ENCODE assay signal across 8 cellular contexts in genomic region chr4:48129307-48130014, GRCh38. TPM values are rescaled to one million over a fixed set of nuclear protein-coding genes. Genes with fewer than 3 reads are reported as not detected.
DNase-seq lines count a peak whose midpoint lies in the region; ATAC-seq lines count a peak whose summit lies in the region.
"Had no signal": no experiment of that assay in that cellular context is flagged by ENCODE, and none has a peak within 500 bp of the region (broad histone marks: within the 10 kb centered on the region; RNA-seq: fewer than 3 reads in every experiment).

No MANE protein-coding gene starts in this region.

- no peaks in the 10 kb centered on the region for H3K9me3 Mint-ChIP-seq in activated CD4-positive, alpha-beta T cell treated with anti-CD3 and anti-CD28 coated beads, Interleukin-2, amount 10 ng/mL, durations not matched to agents 7 days and 5 days
- no peaks in the 10 kb centered on the region for H3K9me3 Mint-ChIP-seq in stimulated activated effector memory CD8-positive, alpha-beta T cell treated with anti-CD3 and anti-CD28 coated beads, Interleukin-12 subunit alpha, Interleukin-12 subunit beta, amount 100 ng/mL, for 72 hours

- intact Hi-C loops in Right ventricle myocardium superior (cut with DNase I), result no loop called here

- peak overlapping the region; percentile 87 for H3K4me3 Mint-ChIP-seq in activated CD4-positive, alpha-beta T cell treated with anti-CD3 and anti-CD28 coated beads, Interleukin-2, amount 10 ng/mL, durations not matched to agents 7 days and 5 days
- H3K4me3 Mint-ChIP-seq in stimulated activated effector memory CD8-positive, alpha-beta T cell treated with anti-CD3 and anti-CD28 coated beads, Interleukin-12 subunit alpha, Interleukin-12 subunit beta, amount 100 ng/mL, for 72 hours, result peak overlapping the region; percentile 64

- POLR2A ChIA-PET in activated CD4-positive, alpha-beta T cell treated with anti-CD3 and anti-CD28 coated beads, Interleukin-2, amount 10 ng/mL, durations not matched to agents 7 days and 5 days (lab: Charles Lee), result interaction anchor here (0.6 to 3.6 kb wide), 2 partner anchors 9 to 213 kb away, joined by 4 to 25 read pairs; no protein-coding TSS in a partner anchor

- CTCF ChIA-PET in activated CD4-positive, alpha-beta T cell treated with anti-CD3 and anti-CD28 coated beads, Interleukin-2, amount 10 ng/mL, durations not matched to agents 7 days and 5 days (lab: Charles Lee), result interaction anchor here (0.6 to 4.1 kb wide), 8 partner anchors 9 to 596 kb away, joined by 3 to 33 read pairs (median 4); no protein-coding TSS in a partner anchor

- peak overlapping the region; percentile 93 for H3K27ac Mint-ChIP-seq in activated CD4-positive, alpha-beta T cell treated with anti-CD3 and anti-CD28 coated beads, Interleukin-2, amount 10 ng/mL, durations not matched to agents 7 days and 5 days
- H3K27ac Mint-ChIP-seq in stimulated activated effector memory CD8-positive, alpha-beta T cell treated with anti-CD3 and anti-CD28 coated beads, Interleukin-12 subunit alpha, Interleukin-12 subunit beta, amount 100 ng/mL, for 72 hours, result peak overlapping the region; percentile 93

- peak; percentile 88 for DNase-seq in KBM-7
- DNase-seq in activated CD4-positive, alpha-beta T cell treated with anti-CD3 and anti-CD28 coated beads, Interleukin-2, amount 10 ng/mL, durations not matched to agents 7 days and 5 days, result peak; percentile 44
- DNase-seq in Right ventricle myocardium superior, result peak; percentile 53
- peak in 1 of 2 donors; percentile 72 for DNase-seq in stimulated activated effector memory CD8-positive, alpha-beta T cell treated with anti-CD3 and anti-CD28 coated beads, Interleukin-12 subunit alpha, Interleukin-12 subunit beta, amount 100 ng/mL, for 72 hours (ENCODE audit: low spot score in 2 of 2)
- no peak for DNase-seq in amniotic stem cell (lab: John Stamatoyannopoulos, UW)
- no peak for DNase-seq in NCI-H187 (lab: John Stamatoyannopoulos, UW)
- no peak for DNase-seq in NCI-H2196 treated with DMSO at 0.1 percent for 48 hours (lab: John Stamatoyannopoulos, UW; ENCODE audit: unreplicated experiment)
- DNase-seq: GM23248 had no signal

- peaks cover 69% of the 10 kb centered on the region for H3K36me3 Mint-ChIP-seq in activated CD4-positive, alpha-beta T cell treated with anti-CD3 and anti-CD28 coated beads, Interleukin-2, amount 10 ng/mL, durations not matched to agents 7 days and 5 days (ENCODE audit: low read depth)
- peaks cover 33% of the 10 kb centered on the region for H3K36me3 Mint-ChIP-seq in stimulated activated effector memory CD8-positive, alpha-beta T cell treated with anti-CD3 and anti-CD28 coated beads, Interleukin-12 subunit alpha, Interleukin-12 subunit beta, amount 100 ng/mL, for 72 hours

- H3K4me1 Mint-ChIP-seq in activated CD4-positive, alpha-beta T cell treated with anti-CD3 and anti-CD28 coated beads, Interleukin-2, amount 10 ng/mL, durations not matched to agents 7 days and 5 days, result peaks cover 76% of the 10 kb centered on the region
- peaks cover 65% of the 10 kb centered on the region for H3K4me1 Mint-ChIP-seq in stimulated activated effector memory CD8-positive, alpha-beta T cell treated with anti-CD3 and anti-CD28 coated beads, Interleukin-12 subunit alpha, Interleukin-12 subunit beta, amount 100 ng/mL, for 72 hours

- no peaks in the 10 kb centered on the region for H3K27me3 Mint-ChIP-seq in activated CD4-positive, alpha-beta T cell treated with anti-CD3 and anti-CD28 coated beads, Interleukin-2, amount 10 ng/mL, durations not matched to agents 7 days and 5 days

- in situ Hi-C loops in KBM-7 (cut with MboI; ENCODE audit: low pct_unique_long_range_greater_than_20kb, low sequenced_read_pairs), result loop anchor here (25.0 kb wide), 1 partner anchor 408 kb away; no protein-coding TSS in a partner anchor

- ATAC-seq in Right ventricle myocardium superior (ENCODE audit: poor library complexity), result peak; percentile 8
- ATAC-seq in stimulated activated effector memory CD8-positive, alpha-beta T cell treated with anti-CD3 and anti-CD28 coated beads, Interleukin-12 subunit alpha, Interleukin-12 subunit beta, amount 100 ng/mL, for 72 hours, result peak; percentile 73

RNA-seq across cellular contexts. Expression of gene TXK, which starts 4.6 kb away (rescaled TPM):
- total RNA-seq in activated CD4-positive, alpha-beta T cell treated with anti-CD3 and anti-CD28 coated beads, Interleukin-2, amount 10 ng/mL, durations not matched to agents 7 days and 5 days, result 10 to 100 TPM; 42.0 to 50.1 TPM
- 0.43 TPM for total RNA-seq in Right ventricle myocardium superior
- total RNA-seq: GM23248 had no signal

Comparison
In these comparisons a context has a peak if more than half of its experiments do, and no peak if none do; other contexts are left out.
1. DNase-seq: peak in KBM-7 (single experiment), activated CD4-positive, alpha-beta T cell treated with anti-CD3 and anti-CD28 coated beads, Interleukin-2, amount 10 ng/mL, durations not matched to agents 7 days and 5 days (single experiment) and Right ventricle myocardium superior (single experiment); none in amniotic stem cell (single experiment), NCI-H187 (0 of 2) and NCI-H2196 treated with DMSO at 0.1 percent for 48 hours (single experiment).
2. RNA of gene TXK, which starts 4.6 kb away (total RNA-seq): 42.0 to 50.1 TPM in activated CD4-positive, alpha-beta T cell treated with anti-CD3 and anti-CD28 coated beads, Interleukin-2, amount 10 ng/mL, durations not matched to agents 7 days and 5 days; 0.43 TPM in Right ventricle myocardium superior (single experiment); every median in the first group is over 10 times any median in the second.